In genomic region chr2:152309352-152310214, GRCh38 we compare ENCODE assay signal across 21 cellular contexts.
"Had no signal": no experiment of that assay in that cellular context is flagged by ENCODE, and none has a peak within 500 bp of the region (broad histone marks: within the 10 kb centered on the region; RNA-seq: fewer than 3 reads in every experiment).

No MANE protein-coding gene starts in this region.

- H3K36me3 ChIP-seq: colonic mucosa, esophagus squamous epithelium, gastroesophageal sphincter, neutrophil, sigmoid colon, stomach, thoracic aorta, transverse colon had no signal

- H3K4me3 ChIP-seq: colonic mucosa, esophagus squamous epithelium, gastroesophageal sphincter, sigmoid colon, skin epidermis, stomach, thoracic aorta, transverse colon had no signal

- H3K27me3 ChIP-seq: colonic mucosa, esophagus squamous epithelium, gastroesophageal sphincter, neutrophil, sigmoid colon, stomach, transverse colon had no signal

- DNase-seq: colonic mucosa; dermis blood vessel endothelial cell; esophagus squamous epithelium; foreskin fibroblast; glutamatergic neuron; kidney; left cardiac atrium; left ventricle myocardium superior; mesendoderm; naive B cell; posterior cingulate gyrus; sigmoid colon; stimulated activated CD4-positive, alpha-beta T cell treated with anti-CD3 and anti-CD28 coated beads, Interleukin-12 subunit alpha, Interleukin-12 subunit beta, amount 100 ng/mL, for 4 hours; stimulated activated naive CD4-positive, alpha-beta T cell; stomach; substantia nigra; transverse colon had no signal

- H3K9me3 ChIP-seq: colonic mucosa, neutrophil, stomach, thoracic aorta, transverse colon had no signal

- H3K27ac ChIP-seq: colonic mucosa, esophagus squamous epithelium, gastroesophageal sphincter, neutrophil, sigmoid colon, skin epidermis, stomach, thoracic aorta, transverse colon had no signal

- H3K4me1 ChIP-seq: colonic mucosa, esophagus squamous epithelium, gastroesophageal sphincter, sigmoid colon, transverse colon had no signal

- ATAC-seq: gastroesophageal sphincter, left ventricle myocardium superior had no signal
